Comparison of ENCODE assay signal across 14 cellular contexts in genomic region chr3:21390136-21390535, GRCh38.
A peak's percentile ranks its signal among the peaks of the same experiment; 100 is the strongest.
DNase-seq lines count a peak whose midpoint lies in the region; ATAC-seq, FAIRE-seq and TF ChIP-seq lines count a peak whose summit lies in the region.
"Had no signal": no experiment of that assay in that cellular context is flagged by ENCODE, and none has a peak within 500 bp of the region (broad histone marks: within the 10 kb centered on the region; RNA-seq: fewer than 3 reads in every experiment).

No MANE protein-coding gene starts in this region.

- no peaks in the 10 kb centered on the region for H3K36me3 ChIP-seq in astrocyte (ENCODE audit: insufficient read depth, low read length)
- H3K36me3 ChIP-seq in CD4-positive, alpha-beta memory T cell (ENCODE audit: insufficient read depth, low read length) = no peaks in the 10 kb centered on the region
- H3K36me3 ChIP-seq: cardiac muscle cell, heart right ventricle had no signal

- H3K4me1 Mint-ChIP-seq in Calu3 (ENCODE audit: low read depth, unreplicated experiment) (peaks cover 23% of the 10 kb centered on the region), astrocyte (ENCODE audit: low read depth, unreplicated experiment) (peaks cover 4% of the 10 kb centered on the region)
- no peaks in the 10 kb centered on the region for H3K4me1 Mint-ChIP-seq in CD4-positive, alpha-beta memory T cell
- H3K4me1 Mint-ChIP-seq: CD4-positive, CD25-positive, alpha-beta regulatory T cell had no signal

- FAIRE-seq in astrocyte (lab: Jason Lieb, UNC) = peak; percentile 69

- H3K79me2 ChIP-seq in astrocyte (ENCODE audit: insufficient read depth, low read length) = no peaks in the 10 kb centered on the region

- H2AFZ ChIP-seq in astrocyte (ENCODE audit: low read depth, low read length) = no peak overlapping the region

- no peaks in the 10 kb centered on the region for H3K36me3 Mint-ChIP-seq in Calu3 (ENCODE audit: insufficient read depth, unreplicated experiment)
- peaks cover 2% of the 10 kb centered on the region for H3K36me3 Mint-ChIP-seq in astrocyte (ENCODE audit: low read depth, unreplicated experiment)
- no peaks in the 10 kb centered on the region for H3K36me3 Mint-ChIP-seq in CD4-positive, alpha-beta memory T cell
- H3K36me3 Mint-ChIP-seq: CD4-positive, CD25-positive, alpha-beta regulatory T cell had no signal

- H4K20me1 ChIP-seq in astrocyte (ENCODE audit: insufficient read depth, low read length) = no peaks in the 10 kb centered on the region

- DNase-seq in Calu3 = no peak
- peak; percentile 85 for DNase-seq in HS-5 (ENCODE audit: low read depth)
- DNase-seq in astrocyte (ENCODE audit: low read depth) = peak; percentile 98
- peak; percentile 74 for DNase-seq in kidney tubule cell (ENCODE audit: low spot score)
- DNase-seq in KG1 (lab: John Stamatoyannopoulos, UW) = no peak
- DNase-seq in CD4-positive, alpha-beta memory T cell = no peak
- no peak for DNase-seq in activated CD4-positive, alpha-beta T cell treated with anti-CD3 and anti-CD28 coated beads for 1 hour
- DNase-seq: CD4-positive, CD25-positive, alpha-beta regulatory T cell; heart right ventricle; Kasumi-1; left ventricle myocardium superior; T-helper 2 cell had no signal

- no peaks in the 10 kb centered on the region for H3K9me3 ChIP-seq in astrocyte (ENCODE audit: insufficient read depth, low read depth, low read length)
- H3K9me3 ChIP-seq in CD4-positive, alpha-beta memory T cell (ENCODE audit: control insufficient read depth in 1 of 2, low read length in 2 of 2) = no peaks in the 10 kb centered on the region

- no peak for TF ChIP-seq CTCF in Calu3 (IDR thresholded peaks at IDR 0.05; ENCODE audit: unreplicated experiment)
- TF ChIP-seq CTCF in astrocyte (IDR thresholded peaks at IDR 0.05; ENCODE audit: insufficient read depth, low read depth, low read length) = no peak

- no peak overlapping the region for H3K27ac ChIP-seq in astrocyte (ENCODE audit: low read depth, low read length)
- no peak overlapping the region for H3K27ac ChIP-seq in CD4-positive, alpha-beta memory T cell (ENCODE audit: low read depth, low read length)
- H3K27ac ChIP-seq: cardiac muscle cell, heart right ventricle had no signal

- H3K27me3 ChIP-seq in astrocyte (ENCODE audit: insufficient read depth, low read length) = no peaks in the 10 kb centered on the region
- H3K27me3 ChIP-seq in CD4-positive, alpha-beta memory T cell (ENCODE audit: insufficient read depth, low read length) = no peaks in the 10 kb centered on the region
- H3K27me3 ChIP-seq: cardiac muscle cell, heart right ventricle had no signal

- H3K4me3 Mint-ChIP-seq in Calu3 (ENCODE audit: low read depth, unreplicated experiment) = no peak overlapping the region
- no peak overlapping the region for H3K4me3 Mint-ChIP-seq in astrocyte (ENCODE audit: unreplicated experiment)
- H3K4me3 Mint-ChIP-seq in CD4-positive, alpha-beta memory T cell = no peak overlapping the region
- H3K4me3 Mint-ChIP-seq: CD4-positive, CD25-positive, alpha-beta regulatory T cell had no signal

- ATAC-seq in GM19351 (IDR thresholded peaks at IDR 0.05; ENCODE audit: unreplicated experiment) = no peak
- ATAC-seq: heart right ventricle, left ventricle myocardium superior had no signal

- BruUV-seq in Calu3 (replicated peaks; lab: Mats Ljungman, UMichigan) = no TSS peak

- H3K9me3 Mint-ChIP-seq in Calu3 (ENCODE audit: low read depth, unreplicated experiment) = peaks cover 4% of the 10 kb centered on the region
- H3K9me3 Mint-ChIP-seq in astrocyte (ENCODE audit: unreplicated experiment) = peaks cover 6% of the 10 kb centered on the region
- H3K9me3 Mint-ChIP-seq in CD4-positive, alpha-beta memory T cell = peaks cover 0 to 18% (median 8%) of the 10 kb centered on the region in 8 donors

- no peaks in the 10 kb centered on the region for H3K27me3 Mint-ChIP-seq in Calu3 (ENCODE audit: unreplicated experiment)
- H3K27me3 Mint-ChIP-seq in astrocyte (ENCODE audit: low read depth, unreplicated experiment) = no peaks in the 10 kb centered on the region
- no peaks in the 10 kb centered on the region for H3K27me3 Mint-ChIP-seq in CD4-positive, alpha-beta memory T cell
- H3K27me3 Mint-ChIP-seq: CD4-positive, CD25-positive, alpha-beta regulatory T cell had no signal

- H3K4me2 ChIP-seq in astrocyte (ENCODE audit: low read length) = peak overlapping the region; percentile 34

- POLR2A ChIA-PET in CD4-positive, alpha-beta memory T cell (lab: Charles Lee; ENCODE audit: partially characterized antibody) = no interaction called here

- CTCF ChIA-PET in Calu3 (lab: Charles Lee) = no interaction called here
- CTCF ChIA-PET in CD4-positive, alpha-beta memory T cell (lab: Charles Lee; ENCODE audit: partially characterized antibody) = no interaction called here

- no peak overlapping the region for H3K4me3 ChIP-seq in astrocyte (ENCODE audit: insufficient read depth, low read depth, low read length)
- H3K4me3 ChIP-seq in CD4-positive, alpha-beta memory T cell (ENCODE audit: low read length in 2 of 2) = no peak overlapping the region
- H3K4me3 ChIP-seq: cardiac muscle cell, heart right ventricle had no signal

- intact Hi-C loops in Calu3 (cut with micrococcal nuclease; ENCODE audit: unreplicated experiment) = loop anchor here (5.0 kb wide), 2 partner anchors 118 to 133 kb away; no protein-coding TSS in a partner anchor
- intact Hi-C loops in CD4-positive, alpha-beta memory T cell (cut with micrococcal nuclease) = no loop called here

- H3K27ac Mint-ChIP-seq in Calu3 (ENCODE audit: unreplicated experiment) (peak overlapping the region; percentile 21), astrocyte (ENCODE audit: unreplicated experiment) (no peak overlapping the region)
- no peak overlapping the region for H3K27ac Mint-ChIP-seq in CD4-positive, alpha-beta memory T cell
- H3K27ac Mint-ChIP-seq: CD4-positive, CD25-positive, alpha-beta regulatory T cell had no signal

- H3K4me1 ChIP-seq in astrocyte (ENCODE audit: insufficient read depth, low read length) = no peaks in the 10 kb centered on the region
- no peaks in the 10 kb centered on the region for H3K4me1 ChIP-seq in CD4-positive, alpha-beta memory T cell (ENCODE audit: insufficient read depth, low read length)
- H3K4me1 ChIP-seq: heart right ventricle had no signal

- no peak overlapping the region for H3K9ac ChIP-seq in astrocyte (ENCODE audit: low read length)

Comparison
In these comparisons a context has a peak if more than half of its experiments do, and no peak if none do; other contexts are left out.
1. DNase-seq: peak in HS-5 (single experiment), astrocyte (single experiment) and kidney tubule cell (single experiment); none in Calu3 (single experiment), KG1 (single experiment), CD4-positive, alpha-beta memory T cell (0 of 5) and activated CD4-positive, alpha-beta T cell treated with anti-CD3 and anti-CD28 coated beads for 1 hour (single experiment).